ENCODE assay signal across 1 cellular context in genomic region chr1:75795703-75796193, GRCh38.
TF ChIP-seq lines count a peak whose summit lies in the region.

No MANE protein-coding gene starts in this region.

TF ChIP-seq in SK-N-SH, 30 proteins besides CTCF, POLR2A, EP300 and RAD21 (continued from another document):
- TF ChIP-seq JUND (IDR thresholded peaks at IDR 0.05) (peak; percentile 5; the same call in 1 of the 2 replicates), EZH2phosphoT487 (IDR thresholded peaks at IDR 0.05; ENCODE audit: borderline replicate concordance, low read depth) (no peak), PBX3 (IDR thresholded peaks at IDR 0.05) (no peak), FOSL2 (IDR thresholded peaks at IDR 0.05; ENCODE audit: borderline replicate concordance, low read depth) (no peak), MXI1 (IDR thresholded peaks at IDR 0.05; ENCODE audit: low read depth, low read length) (no peak), MAX (IDR thresholded peaks at IDR 0.05; ENCODE audit: low read depth) (no peak), SMC3 (IDR thresholded peaks at IDR 0.05; ENCODE audit: low read depth, low read length) (no peak), ZBTB33 (IDR thresholded peaks at IDR 0.05; ENCODE audit: borderline replicate concordance, low read depth) (no peak)
